1 cellular context compared by ENCODE assay signal in genomic region chr1:7386226-7387052, GRCh38.
TF ChIP-seq lines count a peak whose summit lies in the region.

No MANE protein-coding gene starts in this region.

TF ChIP-seq in HepG2, 621 proteins besides CTCF, POLR2A, EP300 and RAD21 (continued from another document):
- no peak for TF ChIP-seq ZXDC (CRISPR knock-in tag; IDR thresholded peaks at IDR 0.05)
- TF ChIP-seq HNF1B (CRISPR knock-in tag; IDR thresholded peaks at IDR 0.05): no peak
- no peak for TF ChIP-seq DBP (CRISPR knock-in tag; IDR thresholded peaks at IDR 0.05; ENCODE audit: not compliant biosample characterization)
